In genomic region chr20:63978319-63979220, GRCh38 we compare ENCODE assay signal across 8 cellular contexts. TPM values are rescaled to one million over a fixed set of nuclear protein-coding genes. Genes with fewer than 3 reads are reported as not detected.
DNase-seq lines count a peak whose midpoint lies in the region; ATAC-seq and TF ChIP-seq lines count a peak whose summit lies in the region.

No MANE protein-coding gene starts in this region.

- in situ Hi-C loops in HAP-1 (cut with MboI; ENCODE audit: low sequenced_read_pairs): loop anchor here (5.0 kb wide), 1 partner anchor 436 kb away; no protein-coding TSS in a partner anchor

- H3K27ac Mint-ChIP-seq in activated CD8-positive, alpha-beta memory T cell treated with anti-CD3 and anti-CD28 coated beads, Interleukin-2, amount 10 ng/mL, durations not matched to agents 7 days and 5 days: peak overlapping the region; percentile 92
- H3K27ac Mint-ChIP-seq in neural crest cell (ENCODE audit: unreplicated experiment): no peak overlapping the region

- peak; percentile 18 for ATAC-seq in activated CD8-positive, alpha-beta memory T cell treated with anti-CD3 and anti-CD28 coated beads, Interleukin-2, amount 10 ng/mL, durations not matched to agents 7 days and 5 days
- no peak for ATAC-seq in aorta (ENCODE audit: low FRiP score)

- H3K9me3 Mint-ChIP-seq in activated CD8-positive, alpha-beta memory T cell treated with anti-CD3 and anti-CD28 coated beads, Interleukin-2, amount 10 ng/mL, durations not matched to agents 7 days and 5 days (ENCODE audit: low read depth): no peaks in the 10 kb centered on the region
- H3K9me3 Mint-ChIP-seq in neural crest cell: no peaks in the 10 kb centered on the region

- H3K36me3 ChIP-seq in GM06990 (ENCODE audit: control insufficient read depth, insufficient read depth, low read length) (peaks cover 20% of the 10 kb centered on the region), HAP-1 (replicated peaks) (no peaks in the 10 kb centered on the region; the same call in 1 of the 2 replicates), esophagus muscularis mucosa (peaks cover 0 to 12% (median 11%) of the 10 kb centered on the region in 4 donors), aorta (ENCODE audit: control insufficient read depth in 1 of 2, insufficient read depth in 2 of 2, low read length in 1 of 2) (peaks cover 0 to 2% of the 10 kb centered on the region in 2 donors)

- DNase-seq in GM06990 (ENCODE audit: extremely low read depth, insufficient read length): peak; percentile 87
- DNase-seq in HAP-1 (ENCODE audit: low spot score in 2 of 2): peak; percentile 61 to 89
- peak; percentile 62 for DNase-seq in NCI-H2196 treated with DMSO at 0.1 percent for 48 hours (lab: John Stamatoyannopoulos, UW; ENCODE audit: unreplicated experiment)
- DNase-seq in activated CD8-positive, alpha-beta memory T cell treated with anti-CD3 and anti-CD28 coated beads, Interleukin-2, amount 10 ng/mL, durations not matched to agents 7 days and 5 days: peak; percentile 82
- no peak for DNase-seq in esophagus muscularis mucosa (ENCODE audit: extremely low spot score)
- DNase-seq in neural crest cell (ENCODE audit: low read depth, low spot score): peak; percentile 40
- DNase-seq in aorta: peak in 1 of 2 donors; percentile 79
- DNase-seq in pons (ENCODE audit: low spot score): no peak

- peak overlapping the region; percentile 62 to 91 (median 72) for H3K27ac ChIP-seq in esophagus muscularis mucosa (replicated peaks in 1 of 4)
- no peak overlapping the region for H3K27ac ChIP-seq in aorta (ENCODE audit: low read depth in 1 of 2, low read length in 2 of 2)

- no peaks in the 10 kb centered on the region for H3K27me3 Mint-ChIP-seq in activated CD8-positive, alpha-beta memory T cell treated with anti-CD3 and anti-CD28 coated beads, Interleukin-2, amount 10 ng/mL, durations not matched to agents 7 days and 5 days
- no peaks in the 10 kb centered on the region for H3K27me3 Mint-ChIP-seq in neural crest cell (ENCODE audit: low read depth)

- peaks cover 65% of the 10 kb centered on the region for H3K4me1 Mint-ChIP-seq in activated CD8-positive, alpha-beta memory T cell treated with anti-CD3 and anti-CD28 coated beads, Interleukin-2, amount 10 ng/mL, durations not matched to agents 7 days and 5 days
- peaks cover 41% of the 10 kb centered on the region for H3K4me1 Mint-ChIP-seq in neural crest cell

- H3K4me3 ChIP-seq in GM06990 (replicated peaks; ENCODE audit: low read depth, low read length) (peak overlapping the region; percentile 83), HAP-1 (peak overlapping the region; percentile 88), esophagus muscularis mucosa (peak overlapping the region; percentile 67 to 99 (median 80)), aorta (ENCODE audit: low read length in 2 of 2) (peak overlapping the region; percentile 23 to 53)

- H3K4me1 ChIP-seq in HAP-1 (peaks cover 12% of the 10 kb centered on the region), esophagus muscularis mucosa (peaks cover 41 to 67% (median 59%) of the 10 kb centered on the region in 4 donors), aorta (ENCODE audit: control insufficient read depth in 1 of 2, insufficient read depth in 2 of 2, low read length in 2 of 2) (no peaks in the 10 kb centered on the region)

- H3K36me3 Mint-ChIP-seq in activated CD8-positive, alpha-beta memory T cell treated with anti-CD3 and anti-CD28 coated beads, Interleukin-2, amount 10 ng/mL, durations not matched to agents 7 days and 5 days: peaks cover 26% of the 10 kb centered on the region
- no peaks in the 10 kb centered on the region for H3K36me3 Mint-ChIP-seq in neural crest cell (ENCODE audit: low read depth)

- CTCF ChIA-PET in activated CD8-positive, alpha-beta memory T cell treated with anti-CD3 and anti-CD28 coated beads, Interleukin-2, amount 10 ng/mL, durations not matched to agents 7 days and 5 days (lab: Charles Lee): interaction anchor here (0.7 to 4.5 kb wide), 17 partner anchors 10 to 426 kb away, joined by 3 to 190 read pairs (median 6); partner anchors contain the start of genes ARFRP1, C20orf204, TCEA2 and UCKL1

- no peaks in the 10 kb centered on the region for H3K9me3 ChIP-seq in HAP-1
- no peaks in the 10 kb centered on the region for H3K9me3 ChIP-seq in esophagus muscularis mucosa
- no peaks in the 10 kb centered on the region for H3K9me3 ChIP-seq in aorta (ENCODE audit: control insufficient read depth, low read length)

- no peak for TF ChIP-seq CTCF in GM06990 (IDR thresholded peaks at IDR 0.05; ENCODE audit: insufficient read depth, low read length, poor library complexity, severe bottlenecking)
- no peak for TF ChIP-seq CTCF in esophagus muscularis mucosa (IDR thresholded peaks at IDR 0.05)
- TF ChIP-seq CTCF in neural crest cell (conservative IDR thresholded peaks at IDR 0.05): no peak

- TF ChIP-seq EP300 in esophagus muscularis mucosa (IDR thresholded peaks at IDR 0.05): no peak

- peak overlapping the region; percentile 62 for H3K4me3 Mint-ChIP-seq in activated CD8-positive, alpha-beta memory T cell treated with anti-CD3 and anti-CD28 coated beads, Interleukin-2, amount 10 ng/mL, durations not matched to agents 7 days and 5 days
- H3K4me3 Mint-ChIP-seq in neural crest cell: peak overlapping the region; percentile 85

- 16% methylated on average over 36 of the region's 52 CpGs for WGBS in esophagus muscularis mucosa
- 15 to 17% methylated on average over 52 of the region's 52 CpGs for WGBS in aorta, 2 donors

- TF ChIP-seq POLR2A in esophagus muscularis mucosa (IDR thresholded peaks at IDR 0.05; ENCODE audit: low read depth): no peak

- intact Hi-C loops in esophagus muscularis mucosa (cut with DNase I) (no loop called here), aorta (cut with DNase I) (no loop called here)

- no peaks in the 10 kb centered on the region for H3K27me3 ChIP-seq in GM06990 (replicated peaks; ENCODE audit: control insufficient read depth, insufficient read depth, low read length)
- H3K27me3 ChIP-seq in HAP-1 (ENCODE audit: low read depth): no peaks in the 10 kb centered on the region
- peaks cover 0 to 3% (median 0%) of the 10 kb centered on the region in 4 donors for H3K27me3 ChIP-seq in esophagus muscularis mucosa
- H3K27me3 ChIP-seq in aorta (ENCODE audit: control insufficient read depth in 1 of 2, insufficient read depth in 2 of 2, low read length in 1 of 2): no peaks in the 10 kb centered on the region

RNA-seq across cellular contexts. Expression of gene SAMD10, which starts 0.9 kb away (rescaled TPM):
- total RNA-seq in activated CD8-positive, alpha-beta memory T cell treated with anti-CD3 and anti-CD28 coated beads, Interleukin-2, amount 10 ng/mL, durations not matched to agents 7 days and 5 days: 10 to 100 TPM; 26.0 to 33.4 TPM
- total RNA-seq in esophagus muscularis mucosa (10 to 100 TPM in 1 of 4 donors, 1 to 10 TPM in 3; 2.1 to 11.7 (median 4.4) TPM), neural crest cell (6.4 and 8.0 TPM in 2 replicates), aorta (1 to 10 TPM in 1 of 2 donors, under 1 TPM in 1; 0.84 to 4.1 TPM)
- polyA plus RNA-seq in aorta: 1 to 10 TPM; 1.8 to 2.0 TPM

RNA-seq across cellular contexts. Expression of gene PRPF6, which starts 2.4 kb away (rescaled TPM):
- 10 to 100 TPM; 77.5 to 80.6 TPM for total RNA-seq in activated CD8-positive, alpha-beta memory T cell treated with anti-CD3 and anti-CD28 coated beads, Interleukin-2, amount 10 ng/mL, durations not matched to agents 7 days and 5 days
- total RNA-seq in esophagus muscularis mucosa: 10 to 100 TPM; 46.1 to 64.9 (median 58.7) TPM
- total RNA-seq in neural crest cell: 77.4 and 81.5 TPM in 2 replicates
- 10 to 100 TPM; 50.3 to 59.1 TPM for total RNA-seq in aorta
- 10 to 100 TPM; 20.9 to 53.3 TPM for polyA plus RNA-seq in aorta

RNA-seq across cellular contexts. Expression of gene ZNF512B, which starts 8.8 kb away (rescaled TPM):
- total RNA-seq in activated CD8-positive, alpha-beta memory T cell treated with anti-CD3 and anti-CD28 coated beads, Interleukin-2, amount 10 ng/mL, durations not matched to agents 7 days and 5 days: 10 to 100 TPM; 13.5 to 18.2 TPM
- total RNA-seq in esophagus muscularis mucosa (10 to 100 TPM in 2 of 4 donors, 1 to 10 TPM in 2; 7.1 to 17.7 (median 12.1) TPM), neural crest cell (33.0 and 34.0 TPM in 2 replicates), aorta (10 to 100 TPM; 10.8 to 16.5 TPM)
- 10 to 100 TPM in 1 of 2 donors, 1 to 10 TPM in 1; 1.5 to 10.8 TPM for polyA plus RNA-seq in aorta

RNA-seq across cellular contexts. Expression of gene UCKL1, which starts 22.4 kb away (rescaled TPM):
- total RNA-seq in activated CD8-positive, alpha-beta memory T cell treated with anti-CD3 and anti-CD28 coated beads, Interleukin-2, amount 10 ng/mL, durations not matched to agents 7 days and 5 days: 10 to 100 TPM; 41.1 to 41.9 TPM
- total RNA-seq in esophagus muscularis mucosa (10 to 100 TPM; 16.6 to 31.0 (median 24.1) TPM), neural crest cell (39.3 and 39.9 TPM in 2 replicates), aorta (10 to 100 TPM; 27.2 to 39.5 TPM)
- polyA plus RNA-seq in aorta: 10 to 100 TPM; 24.3 to 85.0 TPM

RNA-seq across cellular contexts. Expression of gene C20orf204, which starts 57.4 kb away (rescaled TPM):
- 10 to 100 TPM; 17.5 to 19.0 TPM for total RNA-seq in activated CD8-positive, alpha-beta memory T cell treated with anti-CD3 and anti-CD28 coated beads, Interleukin-2, amount 10 ng/mL, durations not matched to agents 7 days and 5 days
- total RNA-seq in esophagus muscularis mucosa (1 to 10 TPM in 1 of 4 donors, under 1 TPM in 3; 0.17 to 1.6 (median 0.32) TPM), neural crest cell (2.1 and 2.3 TPM in 2 replicates), aorta (1 to 10 TPM; 1.7 to 2.8 TPM)
- polyA plus RNA-seq in aorta: 1 to 10 TPM in 1 of 2 donors, not detected in 1; 2.1 TPM

Comparison
In these comparisons a context has a peak if more than half of its experiments do, and no peak if none do; other contexts are left out.
1. DNase-seq: peak in GM06990 (single experiment), HAP-1 (2 of 2), NCI-H2196 treated with DMSO at 0.1 percent for 48 hours (single experiment), activated CD8-positive, alpha-beta memory T cell treated with anti-CD3 and anti-CD28 coated beads, Interleukin-2, amount 10 ng/mL, durations not matched to agents 7 days and 5 days (single experiment) and neural crest cell (single experiment); none in esophagus muscularis mucosa (single experiment) and pons (single experiment).
2. H3K4me3 ChIP-seq: peak in every context shown above with its lines; median percentile 88 in HAP-1; 83 in GM06990; 80 in esophagus muscularis mucosa; 38 in aorta.
3. H3K27ac ChIP-seq: peak in esophagus muscularis mucosa (4 of 4); none in aorta (0 of 2).